Comparison of ENCODE assay signal across 1 cellular context in genomic region chr11:17606206-17607082, GRCh38.
TF ChIP-seq lines count a peak whose summit lies in the region.

No MANE protein-coding gene starts in this region.

TF ChIP-seq in K562, 482 proteins besides CTCF, POLR2A, EP300 and RAD21 (continued from another document and continues in another):
- TF ChIP-seq VEZF1 (CRISPR knock-in tag; IDR thresholded peaks at IDR 0.05), result peak; percentile 42; the same call in 1 of the 2 replicates
- TF ChIP-seq ZNF184 (CRISPR knock-in tag; IDR thresholded peaks at IDR 0.05), result no peak
- no peak for TF ChIP-seq POLR2B (IDR thresholded peaks at IDR 0.05; ENCODE audit: low read depth, partially characterized antibody)
- peak; percentile 94 for TF ChIP-seq MEIS2 (IDR thresholded peaks at IDR 0.05; ENCODE audit: partially characterized antibody)
- TF ChIP-seq RREB1 (CRISPR knock-in tag; IDR thresholded peaks at IDR 0.05), result no peak
- TF ChIP-seq SMARCE1 (IDR thresholded peaks at IDR 0.05), result no peak
- no peak for TF ChIP-seq KLF13 (tag; IDR thresholded peaks at IDR 0.05; ENCODE audit: borderline replicate concordance, low read depth)
- TF ChIP-seq ZNF778 (CRISPR knock-in tag; IDR thresholded peaks at IDR 0.05), result no peak
- TF ChIP-seq BCOR (IDR thresholded peaks at IDR 0.05), result peak; percentile 29; the same call in 1 of the 2 replicates
- no peak for TF ChIP-seq SP1 (CRISPR knock-in tag; IDR thresholded peaks at IDR 0.05)
- no peak for TF ChIP-seq HOXB6 (CRISPR knock-in tag; IDR thresholded peaks at IDR 0.05; ENCODE audit: borderline replicate concordance)
- TF ChIP-seq CHAMP1 (IDR thresholded peaks at IDR 0.05), result no peak
- no peak for TF ChIP-seq L3MBTL2 (IDR thresholded peaks at IDR 0.05)
- TF ChIP-seq ZNF217 (CRISPR knock-in tag; IDR thresholded peaks at IDR 0.05), result no peak
- TF ChIP-seq ATF7 (IDR thresholded peaks at IDR 0.05), result peak; percentile 89
- no peak for TF ChIP-seq NR2C2 (CRISPR knock-in tag; IDR thresholded peaks at IDR 0.05)
- TF ChIP-seq NR2C2 (tag; IDR thresholded peaks at IDR 0.05), result peak; percentile 48; the same call in 1 of the 2 replicates
- no peak for TF ChIP-seq FOXO4 (CRISPR knock-in tag; IDR thresholded peaks at IDR 0.05)
- no peak for TF ChIP-seq ELF1 (tag; IDR thresholded peaks at IDR 0.05)
- no peak for TF ChIP-seq LEF1 (IDR thresholded peaks at IDR 0.05)
- peak; percentile 86 for TF ChIP-seq JUND (IDR thresholded peaks at IDR 0.05; ENCODE audit: borderline replicate concordance, low read depth, low read length)
- peak; percentile 61; the same call in 1 of the 3 replicates for TF ChIP-seq JUND (tag; IDR thresholded peaks at IDR 0.05; ENCODE audit: borderline replicate concordance, low read depth, low read length)
- no peak for TF ChIP-seq NBN (IDR thresholded peaks at IDR 0.05; ENCODE audit: low read depth)
- TF ChIP-seq USF1 (CRISPR knock-in tag; IDR thresholded peaks at IDR 0.05), result no peak
- TF ChIP-seq TCF7 (IDR thresholded peaks at IDR 0.05; ENCODE audit: borderline replicate concordance), result no peak
- TF ChIP-seq FIP1L1 (IDR thresholded peaks at IDR 0.05; ENCODE audit: low read depth, low read length, poor library complexity, severe bottlenecking), result no peak
- no peak for TF ChIP-seq ZNF583 (CRISPR knock-in tag; IDR thresholded peaks at IDR 0.05)
- no peak for TF ChIP-seq MNT (conservative IDR thresholded peaks at IDR 0.05)
- TF ChIP-seq ATF3 (IDR thresholded peaks at IDR 0.05), result peak; percentile 93
- TF ChIP-seq ATF3 (CRISPR knock-in tag; conservative IDR thresholded peaks at IDR 0.05), result 0 out of 2 replicates have a peak, but pooled peaks have one; percentile 37
- no peak for TF ChIP-seq LCOR (CRISPR knock-in tag; IDR thresholded peaks at IDR 0.05)
- no peak for TF ChIP-seq ZNF76 (CRISPR knock-in tag; IDR thresholded peaks at IDR 0.05; ENCODE audit: borderline replicate concordance)
- no peak for TF ChIP-seq ZSCAN29 (IDR thresholded peaks at IDR 0.05)
- TF ChIP-seq FOXP4 (CRISPR knock-in tag; IDR thresholded peaks at IDR 0.05; ENCODE audit: borderline replicate concordance), result no peak
- TF ChIP-seq ZZZ3 (IDR thresholded peaks at IDR 0.05), result no peak
- no peak for TF ChIP-seq ZKSCAN1 (IDR thresholded peaks at IDR 0.05; ENCODE audit: low read depth, low read length)
- no peak for TF ChIP-seq CGGBP1 (CRISPR knock-in tag; IDR thresholded peaks at IDR 0.05)
- no peak for TF ChIP-seq MAFF (IDR thresholded peaks at IDR 0.05; ENCODE audit: low read length)
- TF ChIP-seq FOXP1 (CRISPR knock-in tag; IDR thresholded peaks at IDR 0.05), result no peak
- no peak for TF ChIP-seq ZBTB33 (CRISPR knock-in tag; IDR thresholded peaks at IDR 0.05)
- no peak for TF ChIP-seq GABPB2 (CRISPR knock-in tag; conservative IDR thresholded peaks at IDR 0.05)
- TF ChIP-seq COPS2 (conservative IDR thresholded peaks at IDR 0.05), result no peak
- peak; percentile 85; the same call in 1 of the 2 replicates for TF ChIP-seq ZNF589 (CRISPR knock-in tag; IDR thresholded peaks at IDR 0.05; ENCODE audit: low read depth)
- TF ChIP-seq MCM2 (IDR thresholded peaks at IDR 0.05; ENCODE audit: low read depth), result no peak
- TF ChIP-seq JUN (IDR thresholded peaks at IDR 0.05; ENCODE audit: borderline replicate concordance, low read depth, low read length), result peak; percentile 45; the same call in 1 of the 2 replicates
- TF ChIP-seq JUN (CRISPR knock-in tag; IDR thresholded peaks at IDR 0.05; ENCODE audit: borderline replicate concordance), result no peak
- no peak for TF ChIP-seq PRMT5 (CRISPR knock-in tag; IDR thresholded peaks at IDR 0.05)
- no peak for TF ChIP-seq ZNF212 (CRISPR knock-in tag; IDR thresholded peaks at IDR 0.05)
- TF ChIP-seq JUNB (CRISPR knock-in tag; conservative IDR thresholded peaks at IDR 0.05), result no peak
- no peak for TF ChIP-seq MBD2 (IDR thresholded peaks at IDR 0.05; ENCODE audit: borderline replicate concordance, low read depth)
- TF ChIP-seq SMARCB1 (IDR thresholded peaks at IDR 0.05; ENCODE audit: insufficient read length, low read depth), result no peak
- 0 out of 2 replicates have a peak, but pooled peaks have one; percentile 9 for TF ChIP-seq CREM (IDR thresholded peaks at IDR 0.05; ENCODE audit: low read depth)
